In the genomic region with DNA sequence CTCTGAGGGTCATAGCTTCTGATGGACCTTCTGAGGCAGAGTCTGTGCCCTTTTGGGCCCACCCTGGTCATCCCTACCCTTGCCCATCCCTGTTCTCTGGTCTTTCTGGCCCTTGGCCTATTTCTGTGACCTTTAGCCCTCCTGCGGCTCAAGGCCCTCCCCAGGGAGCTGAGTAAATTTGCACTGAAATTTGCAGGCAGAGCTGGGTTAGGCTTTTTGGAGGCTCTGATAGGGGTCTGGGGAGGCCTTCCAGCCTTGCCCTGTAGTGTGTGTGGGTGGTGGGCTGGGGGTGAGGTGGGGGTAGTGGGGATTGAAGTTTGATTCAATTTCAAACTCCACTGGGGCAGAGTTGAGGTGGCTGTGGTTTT, we compare ENCODE assay signal across 1 cellular context.
TF ChIP-seq lines count a peak whose summit lies in the region.

No MANE protein-coding gene starts in this region.

TF ChIP-seq in HepG2, 621 proteins besides CTCF, POLR2A, EP300 and RAD21 (continued from another document and continues in another):
- TF ChIP-seq TERF1 (CRISPR knock-in tag; IDR thresholded peaks at IDR 0.05) (no peak), ZBTB37 (CRISPR knock-in tag; IDR thresholded peaks at IDR 0.05) (no peak), SALL1 (CRISPR knock-in tag; IDR thresholded peaks at IDR 0.05) (no peak), DNMT1 (CRISPR knock-in tag; IDR thresholded peaks at IDR 0.05) (no peak), ZBTB3 (CRISPR knock-in tag; IDR thresholded peaks at IDR 0.05; ENCODE audit: borderline replicate concordance, low read depth) (no peak), ZNF414 (CRISPR knock-in tag; IDR thresholded peaks at IDR 0.05) (no peak), FOSL2 (CRISPR knock-in tag; IDR thresholded peaks at IDR 0.05) (no peak), NR2F1 (CRISPR knock-in tag; IDR thresholded peaks at IDR 0.05) (peak; percentile 48 to 83; a peak in 3 of 4 replicates), EHMT2 (IDR thresholded peaks at IDR 0.05; ENCODE audit: borderline replicate concordance, low read depth, low read length) (no peak), HHEX (CRISPR knock-in tag; IDR thresholded peaks at IDR 0.05) (no peak), ZNF343 (CRISPR knock-in tag; IDR thresholded peaks at IDR 0.05) (no peak), ZMAT3 (CRISPR knock-in tag; conservative IDR thresholded peaks at IDR 0.05) (no peak), RARG (CRISPR knock-in tag; IDR thresholded peaks at IDR 0.05; ENCODE audit: low read depth) (no peak), ZNF687 (CRISPR knock-in tag; IDR thresholded peaks at IDR 0.05) (0 out of 2 replicates have a peak, but pooled peaks have one; percentile 28), RARA (CRISPR knock-in tag; IDR thresholded peaks at IDR 0.05) (peak; percentile 63), POGZ (CRISPR knock-in tag; IDR thresholded peaks at IDR 0.05) (no peak), BCL6 (CRISPR knock-in tag; IDR thresholded peaks at IDR 0.05) (peak; percentile 53; the same call in 1 of the 2 replicates), POLR2AphosphoS2 (IDR thresholded peaks at IDR 0.05; ENCODE audit: low read depth, low read length) (no peak), KDM2A (CRISPR knock-in tag; IDR thresholded peaks at IDR 0.05; ENCODE audit: borderline replicate concordance, low read depth) (no peak), KLF6 (CRISPR knock-in tag; IDR thresholded peaks at IDR 0.05) (no peak), ERF (CRISPR knock-in tag; IDR thresholded peaks at IDR 0.05) (no peak), ZNF639 (CRISPR knock-in tag; conservative IDR thresholded peaks at IDR 0.05) (no peak), ELF4 (CRISPR knock-in tag; IDR thresholded peaks at IDR 0.05; ENCODE audit: borderline replicate concordance) (no peak), HNF4A (CRISPR knock-in tag; IDR thresholded peaks at IDR 0.05) (peak; percentile 72), ZNF276 (CRISPR knock-in tag; IDR thresholded peaks at IDR 0.05; ENCODE audit: low read depth) (no peak), LCORL (IDR thresholded peaks at IDR 0.05) (no peak), LCORL (CRISPR knock-in tag; IDR thresholded peaks at IDR 0.05) (peak; percentile 86), KDM5A (IDR thresholded peaks at IDR 0.05; ENCODE audit: borderline replicate concordance, low read length) (no peak), ZNF883 (CRISPR knock-in tag; IDR thresholded peaks at IDR 0.05; ENCODE audit: not compliant biosample characterization) (no peak), SIN3A (IDR thresholded peaks at IDR 0.05; ENCODE audit: borderline replicate concordance, low read depth, low read length) (no peak), FOXO4 (CRISPR knock-in tag; conservative IDR thresholded peaks at IDR 0.05) (no peak), ZNF264 (CRISPR knock-in tag; IDR thresholded peaks at IDR 0.05) (no peak)
- TF ChIP-seq, protein P1, sequence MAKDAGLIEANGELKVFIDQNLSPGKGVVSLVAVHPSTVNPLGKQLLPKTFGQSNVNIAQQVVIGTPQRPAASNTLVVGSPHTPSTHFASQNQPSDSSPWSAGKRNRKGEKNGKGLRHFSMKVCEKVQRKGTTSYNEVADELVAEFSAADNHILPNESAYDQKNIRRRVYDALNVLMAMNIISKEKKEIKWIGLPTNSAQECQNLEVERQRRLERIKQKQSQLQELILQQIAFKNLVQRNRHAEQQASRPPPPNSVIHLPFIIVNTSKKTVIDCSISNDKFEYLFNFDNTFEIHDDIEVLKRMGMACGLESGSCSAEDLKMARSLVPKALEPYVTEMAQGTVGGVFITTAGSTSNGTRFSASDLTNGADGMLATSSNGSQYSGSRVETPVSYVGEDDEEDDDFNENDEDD (CRISPR knock-in tag; IDR thresholded peaks at IDR 0.05; ENCODE audit: borderline replicate concordance) = no peak
- TF ChIP-seq, protein P2, sequence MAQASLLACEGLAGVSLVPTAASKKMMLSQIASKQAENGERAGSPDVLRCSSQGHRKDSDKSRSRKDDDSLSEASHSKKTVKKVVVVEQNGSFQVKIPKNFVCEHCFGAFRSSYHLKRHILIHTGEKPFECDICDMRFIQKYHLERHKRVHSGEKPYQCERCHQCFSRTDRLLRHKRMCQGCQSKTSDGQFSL (CRISPR knock-in tag; IDR thresholded peaks at IDR 0.05) = no peak
- TF ChIP-seq, protein P3, sequence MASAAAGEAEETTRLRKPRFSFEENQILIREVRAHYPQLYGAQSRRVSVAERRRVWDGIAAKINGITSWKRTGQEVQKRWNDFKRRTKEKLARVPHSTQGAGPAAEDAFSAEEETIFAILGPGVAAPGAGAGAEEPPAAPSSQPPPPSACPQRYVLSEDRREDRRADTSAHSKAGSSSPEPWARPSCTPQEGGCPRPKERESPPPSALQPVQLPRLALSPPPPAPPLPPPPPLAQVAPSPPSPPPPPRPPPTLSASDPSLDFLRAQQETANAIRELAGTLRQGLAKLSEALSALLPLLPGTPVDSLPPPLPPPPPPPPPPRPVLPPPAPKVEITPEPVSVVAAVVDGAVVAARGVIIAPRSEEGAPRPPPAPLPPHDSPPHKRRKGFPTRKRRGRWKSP (CRISPR knock-in tag; IDR thresholded peaks at IDR 0.05) = no peak
- TF ChIP-seq, protein P4, sequence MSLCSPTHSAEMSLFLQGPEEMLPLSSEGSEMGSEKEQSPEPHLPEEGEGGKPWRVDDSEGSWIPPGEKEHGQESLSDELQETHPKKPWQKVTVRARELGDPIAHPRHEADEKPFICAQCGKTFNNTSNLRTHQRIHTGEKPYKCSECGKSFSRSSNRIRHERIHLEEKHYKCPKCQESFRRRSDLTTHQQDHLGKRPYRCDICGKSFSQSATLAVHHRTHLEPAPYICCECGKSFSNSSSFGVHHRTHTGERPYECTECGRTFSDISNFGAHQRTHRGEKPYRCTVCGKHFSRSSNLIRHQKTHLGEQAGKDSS (CRISPR knock-in tag; IDR thresholded peaks at IDR 0.05; ENCODE audit: borderline replicate concordance, low read depth) = no peak
- TF ChIP-seq, protein P5, sequence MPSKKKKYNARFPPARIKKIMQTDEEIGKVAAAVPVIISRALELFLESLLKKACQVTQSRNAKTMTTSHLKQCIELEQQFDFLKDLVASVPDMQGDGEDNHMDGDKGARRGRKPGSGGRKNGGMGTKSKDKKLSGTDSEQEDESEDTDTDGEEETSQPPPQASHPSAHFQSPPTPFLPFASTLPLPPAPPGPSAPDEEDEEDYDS (CRISPR knock-in tag; IDR thresholded peaks at IDR 0.05) = no peak
- TF ChIP-seq, protein P6, sequence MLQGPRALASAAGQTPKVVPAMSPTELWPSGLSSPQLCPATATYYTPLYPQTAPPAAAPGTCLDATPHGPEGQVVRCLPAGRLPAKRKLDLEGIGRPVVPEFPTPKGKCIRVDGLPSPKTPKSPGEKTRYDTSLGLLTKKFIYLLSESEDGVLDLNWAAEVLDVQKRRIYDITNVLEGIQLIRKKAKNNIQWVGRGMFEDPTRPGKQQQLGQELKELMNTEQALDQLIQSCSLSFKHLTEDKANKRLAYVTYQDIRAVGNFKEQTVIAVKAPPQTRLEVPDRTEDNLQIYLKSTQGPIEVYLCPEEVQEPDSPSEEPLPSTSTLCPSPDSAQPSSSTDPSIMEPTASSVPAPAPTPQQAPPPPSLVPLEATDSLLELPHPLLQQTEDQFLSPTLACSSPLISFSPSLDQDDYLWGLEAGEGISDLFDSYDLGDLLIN (CRISPR knock-in tag; IDR thresholded peaks at IDR 0.05; ENCODE audit: borderline replicate concordance) = no peak
